Comparison of ENCODE assay signal across 1 cellular context in genomic region chr4:151524610-151525009, GRCh38.
A peak's percentile ranks its signal among the peaks of the same experiment; 100 is the strongest.
TF ChIP-seq lines count a peak whose summit lies in the region.

No MANE protein-coding gene starts in this region.

TF ChIP-seq in WTC11, 78 proteins besides CTCF, POLR2A, EP300 and RAD21 (continued from another document):
- TF ChIP-seq NFYB (CRISPR knock-in tag; conservative IDR thresholded peaks at IDR 0.05; ENCODE audit: low read depth) = no peak
- no peak for TF ChIP-seq ZNF416 (CRISPR knock-in tag; IDR thresholded peaks at IDR 0.05)
- no peak for TF ChIP-seq FOXP1 (CRISPR knock-in tag; IDR thresholded peaks at IDR 0.05; ENCODE audit: borderline replicate concordance)
- peak; percentile 44; the same call in 1 of the 2 replicates for TF ChIP-seq MAX (CRISPR knock-in tag; IDR thresholded peaks at IDR 0.05)
- no peak for TF ChIP-seq ZNF232 (CRISPR knock-in tag; IDR thresholded peaks at IDR 0.05)
- no peak for TF ChIP-seq NR1H2 (CRISPR knock-in tag; IDR thresholded peaks at IDR 0.05)
